ENCODE assay signal across 11 cellular contexts in the genomic region with DNA sequence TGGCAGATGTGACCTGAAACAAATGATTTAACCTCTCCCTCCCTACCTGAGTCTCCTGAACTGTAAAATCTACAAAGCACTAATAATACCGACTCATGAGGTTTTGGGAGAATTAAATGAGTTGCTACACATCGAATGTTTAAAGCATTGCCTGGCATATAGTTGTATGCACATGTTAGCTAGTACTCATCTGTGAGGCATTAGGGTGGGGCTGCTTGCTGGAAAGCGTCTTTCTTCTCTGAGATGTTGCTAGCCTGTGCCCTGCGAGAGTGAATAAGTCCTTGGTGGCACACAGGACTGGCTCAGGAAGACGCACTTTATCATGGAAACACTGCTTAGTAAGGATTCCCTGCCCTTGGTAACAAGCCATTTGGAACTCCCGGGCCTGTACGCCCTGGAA. TPM values are rescaled to one million over a fixed set of nuclear protein-coding genes. Genes with fewer than 3 reads are reported as not detected.
DNase-seq lines count a peak whose midpoint lies in the region; ATAC-seq and TF ChIP-seq lines count a peak whose summit lies in the region.
"Had no signal": no experiment of that assay in that cellular context is flagged by ENCODE, and none has a peak within 500 bp of the region (broad histone marks: within the 10 kb centered on the region; RNA-seq: fewer than 3 reads in every experiment).

No MANE protein-coding gene starts in this region.

- H3K27ac Mint-ChIP-seq in CD8-positive, alpha-beta T cell: no peak overlapping the region

- DNase-seq in heart left ventricle (no peak), Right ventricle myocardium superior (no peak), caudate nucleus (lab: John Stamatoyannopoulos, UW) (no peak), mesendoderm (no peak), upper lobe of right lung (no peak), AML-193 (lab: John Stamatoyannopoulos, UW) (no peak), germinal center (ENCODE audit: low spot score) (no peak)
- no peak for DNase-seq in CD8-positive, alpha-beta T cell
- DNase-seq: 8988T had no signal

- no peak overlapping the region for H3K4ac ChIP-seq in mesendoderm (ENCODE audit: low read depth, low read length)

- TF ChIP-seq CTCF in heart left ventricle (IDR thresholded peaks at IDR 0.05) (no peak), upper lobe of right lung (IDR thresholded peaks at IDR 0.05) (no peak)
- no peak for TF ChIP-seq CTCF in CD8-positive, alpha-beta T cell (IDR thresholded peaks at IDR 0.05)

- ATAC-seq in heart left ventricle (no peak), Right ventricle myocardium superior (ENCODE audit: poor library complexity) (no peak), upper lobe of right lung (no peak)
- ATAC-seq in CD8-positive, alpha-beta T cell: no peak

- H3K4me1 ChIP-seq in heart left ventricle (peaks cover 18 to 62% (median 49%) of the 10 kb centered on the region in 12 donors), mesendoderm (ENCODE audit: control insufficient read depth, low read depth, low read length) (peaks cover 41% of the 10 kb centered on the region), upper lobe of right lung (peaks cover 47% of the 10 kb centered on the region)
- peaks cover under 1% of the 10 kb centered on the region for H3K4me1 ChIP-seq in CD8-positive, alpha-beta T cell (ENCODE audit: insufficient read depth, low read length)

- H2BK5ac ChIP-seq in mesendoderm (ENCODE audit: low read length): peak overlapping the region; percentile 93

- H3K9me3 ChIP-seq in heart left ventricle (no peaks in the 10 kb centered on the region), upper lobe of right lung (no peaks in the 10 kb centered on the region)
- H3K9me3 ChIP-seq in CD8-positive, alpha-beta T cell (ENCODE audit: low read length): no peaks in the 10 kb centered on the region

- WGBS in heart left ventricle, 4 donors: 60 to 80% (median 63%) methylated on average over 7 of the region's 7 CpGs
- whole genome bisulfite sequencing in mesendoderm (ENCODE audit: extremely low coverage, insufficient coverage, low lambda C conversion rate): no CpG with 5 or more reads among the region's 7 CpGs

- H3K27me3 ChIP-seq in heart left ventricle: no peaks in the 10 kb centered on the region
- no peaks in the 10 kb centered on the region for H3K27me3 ChIP-seq in mesendoderm (ENCODE audit: insufficient read depth, low read length, poor library complexity)
- H3K27me3 ChIP-seq in upper lobe of right lung: no peaks in the 10 kb centered on the region
- no peaks in the 10 kb centered on the region for H3K27me3 ChIP-seq in CD8-positive, alpha-beta T cell (ENCODE audit: insufficient read depth, low read length)

- peaks cover 16% of the 10 kb centered on the region for H3K4me1 Mint-ChIP-seq in CD8-positive, alpha-beta T cell (ENCODE audit: low read depth)

- H3K4me3 Mint-ChIP-seq in CD8-positive, alpha-beta T cell: no peak overlapping the region
- H3K4me3 Mint-ChIP-seq: dendritic cell treated with granulocyte-macrophage colony-stimulating factor and Interleukin-4, amounts not matched to agents 40 ng/mL and 50 ng/mL, for 4 days had no signal

- H3K79me1 ChIP-seq in mesendoderm (ENCODE audit: low read length): peaks cover 13% of the 10 kb centered on the region

- peak overlapping the region; percentile 95 for H2AK5ac ChIP-seq in mesendoderm (ENCODE audit: low read length)

- H3K9me3 Mint-ChIP-seq in CD8-positive, alpha-beta T cell: no peaks in the 10 kb centered on the region
- H3K9me3 Mint-ChIP-seq: dendritic cell treated with granulocyte-macrophage colony-stimulating factor and Interleukin-4, amounts not matched to agents 40 ng/mL and 50 ng/mL, for 4 days had no signal

- intact Hi-C loops in heart left ventricle (cut with DNase I) (loop anchor here in 1 of 10 donors (2.0 kb wide), 1 partner anchor 16 kb away; no protein-coding TSS in a partner anchor), Right ventricle myocardium superior (cut with DNase I) (no loop called here), upper lobe of right lung (cut with DNase I) (no loop called here)
- intact Hi-C loops in CD8-positive, alpha-beta T cell (cut with DNase I, micrococcal nuclease): no loop called here

- no peak for TF ChIP-seq POLR2A in heart left ventricle (IDR thresholded peaks at IDR 0.05)

- H3K23ac ChIP-seq in mesendoderm (ENCODE audit: low read length): peak overlapping the region; percentile 38

- peaks cover 7% of the 10 kb centered on the region for H3K79me2 ChIP-seq in mesendoderm (ENCODE audit: control insufficient read depth, insufficient read depth, low read length)

- H3K27me3 Mint-ChIP-seq in CD8-positive, alpha-beta T cell (ENCODE audit: low read depth): peaks cover 2% of the 10 kb centered on the region

- H3K36me3 ChIP-seq in heart left ventricle: peaks cover 0 to 40% (median 9%) of the 10 kb centered on the region in 9 donors
- no peaks in the 10 kb centered on the region for H3K36me3 ChIP-seq in mesendoderm (ENCODE audit: control insufficient read depth, insufficient read depth, low read length)
- peaks cover 17% of the 10 kb centered on the region for H3K36me3 ChIP-seq in upper lobe of right lung
- no peaks in the 10 kb centered on the region for H3K36me3 ChIP-seq in CD8-positive, alpha-beta T cell (ENCODE audit: insufficient read depth, low read length)

- no peak overlapping the region for H2BK120ac ChIP-seq in mesendoderm (ENCODE audit: low read depth, low read length)

- POLR2A ChIA-PET in CD8-positive, alpha-beta T cell (lab: Charles Lee): no interaction called here

- H3K27ac ChIP-seq in heart left ventricle (peak overlapping the region; percentile 64 to 90 (median 82)), caudate nucleus (ENCODE audit: low read depth, low read length) (peak overlapping the region; percentile 55), mesendoderm (ENCODE audit: low read depth, low read length) (no peak overlapping the region), upper lobe of right lung (peak overlapping the region; percentile 89)
- H3K27ac ChIP-seq in CD8-positive, alpha-beta T cell (ENCODE audit: low read depth, low read length): no peak overlapping the region

- no peaks in the 10 kb centered on the region for H3K36me3 Mint-ChIP-seq in CD8-positive, alpha-beta T cell

- no peak overlapping the region for H3K4me2 ChIP-seq in mesendoderm (ENCODE audit: low read length)

- H2BK15ac ChIP-seq in mesendoderm (replicated peaks; ENCODE audit: low read depth): no peak overlapping the region

- CTCF ChIA-PET in CD8-positive, alpha-beta T cell (lab: Charles Lee): interaction anchor here (2.1 to 11.6 kb wide), 4 partner anchors 8 to 86 kb away, joined by 5 to 201 read pairs (median 79); partner anchors contain the start of gene SLC48A1

- no peak overlapping the region for H3K18ac ChIP-seq in mesendoderm (ENCODE audit: low read length)

- no peak overlapping the region for H3K9ac ChIP-seq in mesendoderm (ENCODE audit: low read length)

- no peak overlapping the region for H4K5ac ChIP-seq in mesendoderm (ENCODE audit: low read length)

- no peak overlapping the region for H4K8ac ChIP-seq in mesendoderm (ENCODE audit: low read depth, low read length)

- H3K4me3 ChIP-seq in heart left ventricle (peak overlapping the region in 1 of 12 donors; percentile 67), mesendoderm (ENCODE audit: low read length) (no peak overlapping the region), upper lobe of right lung (no peak overlapping the region)
- H3K4me3 ChIP-seq in CD8-positive, alpha-beta T cell (ENCODE audit: low read depth, low read length): no peak overlapping the region

- H3K56ac ChIP-seq in mesendoderm (ENCODE audit: low read length): peak overlapping the region; percentile 84

RNA-seq across cellular contexts. Expression of gene RAPGEF3, which starts 6.1 kb away (rescaled TPM):
- total RNA-seq in heart left ventricle: 10 to 100 TPM; 14.5 to 47.8 (median 23.9) TPM
- 10 to 100 TPM; 18.6 to 62.1 TPM for polyA plus RNA-seq in heart left ventricle
- total RNA-seq in Right ventricle myocardium superior: 30.6 TPM
- 7.8 TPM for polyA plus RNA-seq in mesendoderm (2013, experiment 1 of 2)
- polyA plus RNA-seq in mesendoderm (2013, experiment 2 of 2): 7.4 TPM
- 69.6 TPM for total RNA-seq in upper lobe of right lung
- under 1 TPM; 0.14 to 0.25 TPM for total RNA-seq in CD8-positive, alpha-beta T cell

RNA-seq across cellular contexts. Expression of gene SLC48A1, which starts 20.5 kb away (rescaled TPM):
- total RNA-seq in heart left ventricle (10 to 100 TPM; 17.6 to 68.2 (median 23.9) TPM), Right ventricle myocardium superior (26.8 TPM), upper lobe of right lung (40.9 TPM)
- polyA plus RNA-seq in heart left ventricle: 10 to 100 TPM; 13.0 to 16.5 TPM
- 9.6 TPM for polyA plus RNA-seq in mesendoderm (2013, experiment 1 of 2)
- 9.2 TPM for polyA plus RNA-seq in mesendoderm (2013, experiment 2 of 2)
- total RNA-seq in CD8-positive, alpha-beta T cell: 1 to 10 TPM; 4.3 to 5.5 TPM

RNA-seq across cellular contexts. Expression of gene ENDOU, which starts 27.3 kb away (rescaled TPM):
- total RNA-seq in heart left ventricle: 1 to 10 TPM in 1 of 9 donors, under 1 TPM in 4, not detected in 4; 0.12 to 2.5 (median 0.27) TPM
- under 1 TPM; 0.08 to 0.42 TPM for polyA plus RNA-seq in heart left ventricle
- 0.11 TPM for total RNA-seq in Right ventricle myocardium superior
- polyA plus RNA-seq in mesendoderm (2013, experiment 1 of 2): 0.04 TPM
- polyA plus RNA-seq in mesendoderm (2013, experiment 2 of 2): 0.03 TPM
- total RNA-seq in upper lobe of right lung: 0.32 TPM
- under 1 TPM in 1 of 2 experiments, not detected in 1; 0.22 TPM for total RNA-seq in CD8-positive, alpha-beta T cell
- total RNA-seq: H4 had no signal

RNA-seq across cellular contexts. Expression of gene RPAP3, which starts 46.7 kb away (rescaled TPM):
- total RNA-seq in heart left ventricle: 10 to 100 TPM; 11.1 to 25.2 (median 22.3) TPM
- 10 to 100 TPM in 1 of 2 donors, 1 to 10 TPM in 1; 7.2 to 15.5 TPM for polyA plus RNA-seq in heart left ventricle
- 22.7 TPM for total RNA-seq in Right ventricle myocardium superior
- polyA plus RNA-seq in mesendoderm (2013, experiment 1 of 2): 56.4 TPM
- 57.0 TPM for polyA plus RNA-seq in mesendoderm (2013, experiment 2 of 2)
- 19.9 TPM for total RNA-seq in upper lobe of right lung
- 10 to 100 TPM; 17.3 to 18.3 TPM for total RNA-seq in CD8-positive, alpha-beta T cell

Comparison
In these comparisons a context has a peak if more than half of its experiments do, and no peak if none do; other contexts are left out.
1. H3K27ac ChIP-seq: peak in heart left ventricle (12 of 12), caudate nucleus (single experiment) and upper lobe of right lung (single experiment); none in mesendoderm (single experiment) and CD8-positive, alpha-beta T cell (single experiment).
2. RNA of gene RAPGEF3, which starts 6.1 kb away (total RNA-seq): 69.6 TPM in upper lobe of right lung (single experiment), 30.6 TPM in Right ventricle myocardium superior (single experiment) and 14.5 to 47.8 TPM in heart left ventricle; 0.14 to 0.25 TPM in CD8-positive, alpha-beta T cell; every median in the first group is over 10 times any median in the second.